Comparison of ENCODE assay signal across 14 cellular contexts in genomic region chr22:23823331-23823791, GRCh38. TPM values are rescaled to one million over a fixed set of nuclear protein-coding genes. Genes with fewer than 3 reads are reported as not detected.
DNase-seq lines count a peak whose midpoint lies in the region; ATAC-seq and FAIRE-seq lines count a peak whose summit lies in the region.
"Had no signal": no experiment of that assay in that cellular context is flagged by ENCODE, and none has a peak within 500 bp of the region (broad histone marks: within the 10 kb centered on the region; RNA-seq: fewer than 3 reads in every experiment).

No MANE protein-coding gene starts in this region.

- ATAC-seq in activated naive CD4-positive, alpha-beta T cell treated with anti-CD3 and anti-CD28 coated beads, Interleukin-2, amount 50 U/mL, for 72 hours: no peak
- no peak for ATAC-seq in central memory CD8-positive, alpha-beta T cell (replicated peaks; ENCODE audit: extremely low read depth, poor library complexity, severe bottlenecking)
- ATAC-seq: K562 had no signal

- H2AFZ ChIP-seq in mesenchymal stem cell (ENCODE audit: low read depth, low read length): no peak overlapping the region

- no peak overlapping the region for H4K8ac ChIP-seq in mesenchymal stem cell (ENCODE audit: low read length)

- no peaks in the 10 kb centered on the region for H3K9me3 Mint-ChIP-seq in activated naive CD4-positive, alpha-beta T cell treated with anti-CD3 and anti-CD28 coated beads, Interleukin-2, amount 50 U/mL, for 72 hours
- H3K9me3 Mint-ChIP-seq in central memory CD8-positive, alpha-beta T cell: no peaks in the 10 kb centered on the region

- H3K4me1 ChIP-seq in mesenchymal stem cell (ENCODE audit: control insufficient read depth, insufficient read depth, low read depth, low read length): peaks cover 36% of the 10 kb centered on the region

- no peak overlapping the region for H2BK120ac ChIP-seq in mesenchymal stem cell (ENCODE audit: low read depth, low read length)

- no peak overlapping the region for H3K14ac ChIP-seq in mesenchymal stem cell (ENCODE audit: low read length in 2 of 2)

- peak overlapping the region; percentile 43 for H4K91ac ChIP-seq in mesenchymal stem cell (ENCODE audit: low read length)

- H3K27me3 ChIP-seq in mesenchymal stem cell (ENCODE audit: control insufficient read depth in 1 of 2, insufficient read depth in 1 of 2, low read length in 2 of 2): no peaks in the 10 kb centered on the region
- H3K27me3 ChIP-seq: tibial nerve had no signal

- peaks cover 75 to 89% of the 10 kb centered on the region in 2 experiments for H3K36me3 ChIP-seq in mesenchymal stem cell (ENCODE audit: control insufficient read depth in 1 of 2, insufficient read depth in 2 of 2, low read depth in 1 of 2, low read length in 2 of 2)

- no peak overlapping the region for H2AK5ac ChIP-seq in mesenchymal stem cell (ENCODE audit: low read length, severe bottlenecking)

- no peak overlapping the region for H3K4ac ChIP-seq in mesenchymal stem cell (ENCODE audit: low read depth in 1 of 2, low read length in 2 of 2)

- H3K18ac ChIP-seq in mesenchymal stem cell (ENCODE audit: low read depth in 1 of 2, low read length in 2 of 2): no peak overlapping the region

- no peak overlapping the region for H3K4me3 ChIP-seq in mesenchymal stem cell (ENCODE audit: insufficient read depth in 1 of 2, low read depth in 1 of 2, low read length in 2 of 2)
- H3K4me3 ChIP-seq: K562, tibial nerve had no signal

- H3K79me1 ChIP-seq in mesenchymal stem cell (replicated peaks; ENCODE audit: low read length, poor library complexity, severe bottlenecking): peaks cover 41% of the 10 kb centered on the region

- no peak for DNase-seq in activated naive CD4-positive, alpha-beta T cell treated with anti-CD3 and anti-CD28 coated beads, Interleukin-2, amount 50 U/mL, for 72 hours (ENCODE audit: low spot score in 2 of 2)
- no peak for DNase-seq in activated naive CD4-positive, alpha-beta T cell treated with anti-CD3 and anti-CD28 coated beads, Interleukin-2, amount 50 U/mL, for 16 hours
- DNase-seq in central memory CD8-positive, alpha-beta T cell (ENCODE audit: low spot score in 2 of 2): no peak
- DNase-seq in mesenchymal stem cell: no peak
- DNase-seq in urothelium cell line (ENCODE audit: low spot score): no peak
- DNase-seq in NCI-H510A (lab: John Stamatoyannopoulos, UW): no peak
- no peak for DNase-seq in 8988T
- no peak for DNase-seq in activated T-cell treated with anti-CD3 and anti-CD28 coated beads for 4 hours
- DNase-seq: cortex of kidney, erythroblast, NCI-H1092 treated with DMSO at 0.1 percent for 48 hours, SHP77 treated with DMSO at 0.1 percent for 48 hours had no signal

- no peak overlapping the region for H3K23ac ChIP-seq in mesenchymal stem cell (ENCODE audit: low read length in 2 of 2)

- H3K27ac Mint-ChIP-seq in activated naive CD4-positive, alpha-beta T cell treated with anti-CD3 and anti-CD28 coated beads, Interleukin-2, amount 50 U/mL, for 72 hours: peak overlapping the region; percentile 25 to 87
- H3K27ac Mint-ChIP-seq in central memory CD8-positive, alpha-beta T cell (ENCODE audit: low read depth): peak overlapping the region; percentile 53

- H3K27me3 Mint-ChIP-seq in central memory CD8-positive, alpha-beta T cell: no peaks in the 10 kb centered on the region

- peak overlapping the region; percentile 6 for H3K27ac ChIP-seq in mesenchymal stem cell (ENCODE audit: low read length, poor library complexity, severe bottlenecking)
- H3K27ac ChIP-seq: tibial nerve had no signal

- FAIRE-seq in urothelium cell line (lab: Jason Lieb, UNC): peak; percentile 53
- FAIRE-seq: K562 had no signal

- H3K4me3 Mint-ChIP-seq in central memory CD8-positive, alpha-beta T cell: no peak overlapping the region

- H3K9me3 ChIP-seq in mesenchymal stem cell (ENCODE audit: control insufficient read depth, low read length): no peaks in the 10 kb centered on the region
- H3K9me3 ChIP-seq: tibial nerve had no signal

- H3K36me3 Mint-ChIP-seq in activated naive CD4-positive, alpha-beta T cell treated with anti-CD3 and anti-CD28 coated beads, Interleukin-2, amount 50 U/mL, for 72 hours: no peaks in the 10 kb centered on the region
- H3K36me3 Mint-ChIP-seq in central memory CD8-positive, alpha-beta T cell (ENCODE audit: insufficient read depth): peaks cover 47% of the 10 kb centered on the region

- no peak overlapping the region for H2BK15ac ChIP-seq in mesenchymal stem cell (ENCODE audit: low read depth, poor library complexity, severe bottlenecking)

- H2BK5ac ChIP-seq in mesenchymal stem cell (ENCODE audit: low read depth, low read length, poor library complexity, severe bottlenecking): no peak overlapping the region

- H3K4me2 ChIP-seq in mesenchymal stem cell (ENCODE audit: low read length, poor library complexity, severe bottlenecking): no peak overlapping the region

- whole genome bisulfite sequencing in mesenchymal stem cell: 90% methylated on average over 13 of the region's 14 CpGs

- H2BK12ac ChIP-seq in mesenchymal stem cell (ENCODE audit: low read length in 2 of 2): no peak overlapping the region

- H3K9ac ChIP-seq in mesenchymal stem cell (ENCODE audit: low read length): no peak overlapping the region

- peaks cover 6% of the 10 kb centered on the region for H3K4me1 Mint-ChIP-seq in central memory CD8-positive, alpha-beta T cell

RNA-seq across cellular contexts. Expression of gene DERL3, which starts 15.4 kb away (rescaled TPM):
- 1 to 10 TPM; 5.1 to 7.3 TPM for total RNA-seq in activated naive CD4-positive, alpha-beta T cell treated with anti-CD3 and anti-CD28 coated beads, Interleukin-2, amount 50 U/mL, for 72 hours
- polyA plus RNA-seq in mesenchymal stem cell (2013, experiment 1 of 2): 0.61 TPM
- polyA plus RNA-seq in mesenchymal stem cell (2013, experiment 2 of 2): 0.52 TPM

RNA-seq across cellular contexts. Expression of gene SLC2A11, which starts 34.3 kb away (rescaled TPM):
- total RNA-seq in activated naive CD4-positive, alpha-beta T cell treated with anti-CD3 and anti-CD28 coated beads, Interleukin-2, amount 50 U/mL, for 72 hours: 1 to 10 TPM; 6.3 to 8.1 TPM
- 15.5 TPM for polyA plus RNA-seq in mesenchymal stem cell (2013, experiment 1 of 2)
- polyA plus RNA-seq in mesenchymal stem cell (2013, experiment 2 of 2): 15.6 TPM

RNA-seq across cellular contexts. Expression of gene SMARCB1, which starts 36.6 kb away (rescaled TPM):
- 10 to 100 TPM; 51.9 to 72.7 TPM for total RNA-seq in activated naive CD4-positive, alpha-beta T cell treated with anti-CD3 and anti-CD28 coated beads, Interleukin-2, amount 50 U/mL, for 72 hours
- polyA plus RNA-seq in mesenchymal stem cell (2013, experiment 1 of 2): 68.2 TPM
- 67.4 TPM for polyA plus RNA-seq in mesenchymal stem cell (2013, experiment 2 of 2)

RNA-seq across cellular contexts. Expression of gene MMP11, which starts 50.7 kb away (rescaled TPM):
- under 1 TPM; 0.23 to 0.32 TPM for total RNA-seq in activated naive CD4-positive, alpha-beta T cell treated with anti-CD3 and anti-CD28 coated beads, Interleukin-2, amount 50 U/mL, for 72 hours
- 24.7 TPM for polyA plus RNA-seq in mesenchymal stem cell (2013, experiment 1 of 2)
- polyA plus RNA-seq in mesenchymal stem cell (2013, experiment 2 of 2): 25.1 TPM

RNA-seq across cellular contexts. Expression of gene CHCHD10, which starts 55.6 kb away (rescaled TPM):
- total RNA-seq in activated naive CD4-positive, alpha-beta T cell treated with anti-CD3 and anti-CD28 coated beads, Interleukin-2, amount 50 U/mL, for 72 hours: 100 to 1,000 TPM; 105 to 118 TPM
- polyA plus RNA-seq in mesenchymal stem cell (2013, experiment 1 of 2): 425 TPM
- 448 TPM for polyA plus RNA-seq in mesenchymal stem cell (2013, experiment 2 of 2)
